8 cellular contexts compared by ENCODE assay signal in the genomic region with DNA sequence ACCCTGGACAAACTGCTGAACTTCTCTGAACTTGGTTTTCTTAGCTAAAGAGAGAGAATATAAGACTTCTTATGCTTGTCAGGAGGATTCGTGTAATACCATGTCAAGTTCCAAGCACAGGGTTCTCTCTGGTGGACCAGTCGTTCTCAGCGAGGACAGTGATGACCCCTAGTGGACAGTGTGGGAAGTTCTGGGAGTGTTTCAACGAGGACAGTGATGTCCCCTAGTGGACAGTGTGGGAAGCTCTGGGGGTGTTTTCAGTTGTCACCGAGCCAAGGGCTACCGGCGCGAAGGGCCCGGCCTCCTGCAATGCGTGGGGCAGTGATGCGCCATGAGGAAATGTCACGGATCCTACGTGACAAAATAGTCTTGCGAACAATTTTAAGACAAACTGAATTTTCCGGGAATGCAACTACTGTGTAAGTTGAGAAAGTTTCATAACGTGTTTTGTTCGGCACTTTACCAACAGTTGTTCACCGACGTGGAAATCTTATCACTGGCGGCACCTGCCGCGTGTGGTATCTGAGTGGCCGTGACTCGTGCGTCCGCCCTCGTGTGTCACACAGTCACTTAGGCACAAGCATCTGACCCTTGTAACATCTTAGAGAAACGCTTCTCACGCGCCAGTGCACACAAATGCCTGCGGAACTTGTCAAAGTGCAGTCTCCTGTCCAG. TPM values are rescaled to one million over a fixed set of nuclear protein-coding genes. Genes with fewer than 3 reads are reported as not detected.
DNase-seq lines count a peak whose midpoint lies in the region; ATAC-seq and TF ChIP-seq lines count a peak whose summit lies in the region.

No MANE protein-coding gene starts in this region.

- H3K27ac Mint-ChIP-seq in CD4-positive, CD25-positive, alpha-beta regulatory T cell, result peak overlapping the region in 1 of 3 donors; percentile 52

- TF ChIP-seq CTCF in right lobe of liver (IDR thresholded peaks at IDR 0.05), result peak; percentile 100

- peaks cover 1% of the 10 kb centered on the region for H3K27me3 ChIP-seq in CD4-positive, CD25-positive, alpha-beta regulatory T cell (ENCODE audit: control insufficient read depth, insufficient read depth, low read length)
- H3K27me3 ChIP-seq in right lobe of liver, result no peaks in the 10 kb centered on the region

- peaks cover 4 to 13% (median 8%) of the 10 kb centered on the region in 4 donors for H3K4me1 Mint-ChIP-seq in CD4-positive, CD25-positive, alpha-beta regulatory T cell

- peaks cover 8% of the 10 kb centered on the region for H3K4me1 ChIP-seq in CD4-positive, CD25-positive, alpha-beta regulatory T cell (ENCODE audit: control insufficient read depth, insufficient read depth, low read length, poor library complexity, severe bottlenecking)
- peaks cover 0 to 31% (median 9%) of the 10 kb centered on the region in 4 donors for H3K4me1 ChIP-seq in right lobe of liver

- H3K27me3 Mint-ChIP-seq in CD4-positive, CD25-positive, alpha-beta regulatory T cell, result peaks cover 15% of the 10 kb centered on the region

- no peaks in the 10 kb centered on the region for H3K36me3 Mint-ChIP-seq in CD4-positive, CD25-positive, alpha-beta regulatory T cell

- peak; percentile 76 to 93 (median 88) for DNase-seq in CD4-positive, CD25-positive, alpha-beta regulatory T cell
- peak; percentile 90 for DNase-seq in NCI-H526 treated with DMSO at 0.1 percent for 48 hours (lab: John Stamatoyannopoulos, UW)
- peak; percentile 92 for DNase-seq in activated CD4-positive, alpha-beta T cell treated with anti-CD3 and anti-CD28 coated beads for 48 hours
- DNase-seq in dedifferentiated amniotic fluid mesenchymal stem cell (ENCODE audit: extremely low spot score), result peak; percentile 92
- peak; percentile 77 to 90 (median 80) for DNase-seq in right lobe of liver
- peak; percentile 58 to 84 (median 75) for DNase-seq in stimulated activated CD4-positive, alpha-beta T cell treated with anti-CD3 and anti-CD28 coated beads, TNF-alpha, amount 100 ng/mL, for 4 hours (ENCODE audit: low read depth in 3 of 3)

- H3K9me3 ChIP-seq in CD4-positive, CD25-positive, alpha-beta regulatory T cell (ENCODE audit: control insufficient read depth in 2 of 2, low read length in 2 of 2), result no peaks in the 10 kb centered on the region
- no peaks in the 10 kb centered on the region for H3K9me3 ChIP-seq in right lobe of liver

- no peak overlapping the region for H3K27ac ChIP-seq in CD4-positive, CD25-positive, alpha-beta regulatory T cell (ENCODE audit: insufficient read depth, low read length, poor library complexity, severe bottlenecking)
- H3K27ac ChIP-seq in right lobe of liver, result peak overlapping the region in 2 of 3 donors; percentile 66 to 71

- no peak for TF ChIP-seq POLR2A in right lobe of liver (IDR thresholded peaks at IDR 0.05)

- H3K4me3 ChIP-seq in CD4-positive, CD25-positive, alpha-beta regulatory T cell (ENCODE audit: low read depth, low read length), result peak overlapping the region; percentile 35
- peak overlapping the region in 1 of 3 donors; percentile 13 for H3K4me3 ChIP-seq in right lobe of liver

- peak; percentile 98 to 99 for ATAC-seq in CD4-positive, CD25-positive, alpha-beta regulatory T cell (ENCODE audit: low read depth in 2 of 2)
- peak; percentile 91 for ATAC-seq in GM19395 (IDR thresholded peaks at IDR 0.05; ENCODE audit: unreplicated experiment)
- ATAC-seq in HG03558 (IDR thresholded peaks at IDR 0.05; ENCODE audit: extremely low read depth, unreplicated experiment), result peak; percentile 56
- peak; percentile 79 to 90 (median 85) for ATAC-seq in right lobe of liver

- WGBS in right lobe of liver (ENCODE audit: insufficient coverage, low coverage, low lambda C conversion rate, missing lambda C conversion rate), result 13% methylated on average over 23 of the region's 31 CpGs

- intact Hi-C loops in right lobe of liver (cut with DNase I), result no loop called here

- no peaks in the 10 kb centered on the region for H3K9me3 Mint-ChIP-seq in CD4-positive, CD25-positive, alpha-beta regulatory T cell

- peak overlapping the region in 1 of 4 donors; percentile 48 for H3K4me3 Mint-ChIP-seq in CD4-positive, CD25-positive, alpha-beta regulatory T cell

- H3K36me3 ChIP-seq in CD4-positive, CD25-positive, alpha-beta regulatory T cell (ENCODE audit: control insufficient read depth, insufficient read depth, low read length), result no peaks in the 10 kb centered on the region
- no peaks in the 10 kb centered on the region for H3K36me3 ChIP-seq in right lobe of liver

RNA-seq across cellular contexts. Expression of a gene that starts 39.3 kb away (rescaled TPM):
- not detected for total RNA-seq in CD4-positive, CD25-positive, alpha-beta regulatory T cell
- not detected for polyA plus RNA-seq in CD4-positive, CD25-positive, alpha-beta regulatory T cell
- under 1 TPM in 2 of 6 experiments, not detected in 4; 0.07 to 0.20 TPM for total RNA-seq in right lobe of liver

RNA-seq across cellular contexts. Expression of a gene that starts 57.4 kb away (rescaled TPM):
- total RNA-seq in CD4-positive, CD25-positive, alpha-beta regulatory T cell, result 139 TPM
- polyA plus RNA-seq in CD4-positive, CD25-positive, alpha-beta regulatory T cell, result 1 to 10 TPM in 3 of 4 donors, under 1 TPM in 1; 0.93 to 2.5 (median 1.7) TPM
- 10 to 100 TPM; 12.6 to 52.5 (median 25.3) TPM for total RNA-seq in right lobe of liver
